In the genomic region with DNA sequence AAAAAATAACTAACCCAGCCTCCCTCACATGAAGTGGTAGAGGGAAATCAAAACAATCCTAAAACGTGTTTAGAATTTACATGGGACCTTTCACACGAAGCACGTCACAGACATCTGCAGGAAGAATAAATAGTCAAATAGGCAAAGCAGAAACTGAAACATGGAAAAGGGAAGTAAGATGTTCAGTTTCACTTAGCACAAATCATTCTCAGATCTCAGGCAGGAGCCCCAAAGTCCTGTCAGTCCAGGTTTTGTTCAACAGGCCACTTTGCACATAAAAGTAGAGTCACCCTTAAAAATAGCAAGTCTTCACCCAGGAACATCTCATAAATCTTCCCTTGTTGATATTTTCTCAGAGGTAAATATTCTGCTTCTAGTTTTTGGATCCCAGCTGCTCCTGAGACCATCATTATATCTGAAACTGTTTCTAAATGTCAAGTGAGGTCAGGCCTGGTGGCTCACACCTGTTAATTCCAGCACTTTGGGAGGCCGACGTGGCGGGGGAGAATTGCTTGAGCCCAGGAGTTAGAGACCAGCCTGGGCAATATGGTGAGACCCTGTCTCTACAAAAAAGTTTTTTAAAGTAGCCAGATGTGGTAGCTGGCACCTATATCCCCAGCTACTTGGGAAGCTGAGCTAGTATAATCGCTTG, we compare ENCODE assay signal across 9 cellular contexts. TPM values are rescaled to one million over a fixed set of nuclear protein-coding genes. Genes with fewer than 3 reads are reported as not detected.
DNase-seq lines count a peak whose midpoint lies in the region; ATAC-seq lines count a peak whose summit lies in the region.
"Had no signal": no experiment of that assay in that cellular context is flagged by ENCODE, and none has a peak within 500 bp of the region (broad histone marks: within the 10 kb centered on the region; RNA-seq: fewer than 3 reads in every experiment).

No MANE protein-coding gene starts in this region.

- H3K27ac ChIP-seq in GM23248, result no peak overlapping the region
- peak overlapping the region; percentile 39 to 90 for H3K27ac ChIP-seq in mucosa of rectum (ENCODE audit: low read depth in 2 of 2, low read length in 2 of 2)
- H3K27ac ChIP-seq in right cardiac atrium (ENCODE audit: low read length), result no peak overlapping the region

- H3K79me2 ChIP-seq in GM23248 (ENCODE audit: insufficient read depth), result peaks cover 50% of the 10 kb centered on the region

- DNase-seq in GM23248 (no peak), NCI-H526 treated with DMSO at 0.1 percent for 48 hours (lab: John Stamatoyannopoulos, UW) (peak; percentile 15), Ammon's horn (ENCODE audit: low spot score) (no peak), NCI-H345 (lab: John Stamatoyannopoulos, UW) (no peak), DMS153 treated with DMSO at 0.1 percent for 48 hours (lab: John Stamatoyannopoulos, UW; ENCODE audit: unreplicated experiment) (no peak), right cardiac atrium (no peak)

- H3K36me3 ChIP-seq in GM23248 (ENCODE audit: low read depth) (no peaks in the 10 kb centered on the region), mucosa of rectum (ENCODE audit: control insufficient read depth in 2 of 2, insufficient read depth in 2 of 2, low read length in 2 of 2) (no peaks in the 10 kb centered on the region)

- H4K20me1 ChIP-seq in GM23248 (ENCODE audit: insufficient read depth), result no peaks in the 10 kb centered on the region

- H2AFZ ChIP-seq in GM23248, result no peak overlapping the region

- in situ Hi-C loops in GM23248 (cut with MboI), result no loop called here

- H3K27me3 ChIP-seq in GM23248 (replicated peaks; ENCODE audit: insufficient read depth) (no peaks in the 10 kb centered on the region), mucosa of rectum (ENCODE audit: control insufficient read depth in 2 of 2, insufficient read depth in 2 of 2, low read length in 2 of 2) (no peaks in the 10 kb centered on the region), right cardiac atrium (ENCODE audit: control insufficient read depth, insufficient read depth) (no peaks in the 10 kb centered on the region)

- H3K4me3 ChIP-seq in GM23248 (no peak overlapping the region), mucosa of rectum (ENCODE audit: low read length in 2 of 2) (peak overlapping the region in 1 of 2 donors; percentile 14), right cardiac atrium (ENCODE audit: low read length) (no peak overlapping the region)

- H3K4me1 ChIP-seq in GM23248 (ENCODE audit: insufficient read depth) (peaks cover 18% of the 10 kb centered on the region), mucosa of rectum (ENCODE audit: control insufficient read depth in 2 of 2, insufficient read depth in 2 of 2, low read length in 2 of 2) (peaks cover 8 to 17% of the 10 kb centered on the region in 2 donors), right cardiac atrium (ENCODE audit: control insufficient read depth, insufficient read depth, low read length) (peaks cover 2% of the 10 kb centered on the region)

- WGBS in GM23248 (ENCODE audit: low coverage in 1 of 2, low lambda C conversion rate in 2 of 2, missing lambda C conversion rate in 2 of 2), 2 experiments, result 98% methylated on average over 7 of the region's 7 CpGs
- WGBS in right cardiac atrium, result 86% methylated on average over 7 of the region's 7 CpGs

- H3K9ac ChIP-seq in GM23248, result no peak overlapping the region
- H3K9ac ChIP-seq in mucosa of rectum (ENCODE audit: low read depth in 1 of 2, low read length in 2 of 2), result no peak overlapping the region

- H3F3A ChIP-seq in GM23248 (ENCODE audit: insufficient read depth), result peaks cover 12% of the 10 kb centered on the region; the same call in 1 of the 2 replicates

- H3K9me3 ChIP-seq in GM23248 (ENCODE audit: low read depth), result no peaks in the 10 kb centered on the region
- no peaks in the 10 kb centered on the region for H3K9me3 ChIP-seq in mucosa of rectum (ENCODE audit: control insufficient read depth in 2 of 2, low read length in 2 of 2)
- H3K9me3 ChIP-seq in right cardiac atrium (ENCODE audit: control insufficient read depth, low read length), result no peaks in the 10 kb centered on the region

- ATAC-seq in GM18511 (IDR thresholded peaks at IDR 0.05; ENCODE audit: unreplicated experiment) (peak; percentile 46), right cardiac atrium (no peak)
- ATAC-seq: Panc1 had no signal

- H3K4me2 ChIP-seq in GM23248 (ENCODE audit: unreplicated experiment), result peak overlapping the region; percentile 89

- H3K9me2 ChIP-seq in GM23248 (ENCODE audit: insufficient read depth), result no peaks in the 10 kb centered on the region

- intact Hi-C loops in right cardiac atrium (cut with DNase I), result no loop called here

RNA-seq across cellular contexts. Expression of a gene that starts 1.9 kb away (rescaled TPM):
- total RNA-seq in GM23248 (2014; rRNA removed; shearing (Covaris generic)), result 16.3 and 18.4 TPM in 2 replicates
- polyA plus RNA-seq in GM23248 (2016; fragmentation: Nextera tagmentation; extraction: Ambion mirVana) (10.5 and 11.1 TPM in 2 replicates), right cardiac atrium (13.4 TPM)
- 10 to 100 TPM; 17.7 to 21.1 (median 19.7) TPM for total RNA-seq in right cardiac atrium

RNA-seq across cellular contexts. Expression of a gene that starts 14.9 kb away (rescaled TPM):
- 42.0 and 71.5 TPM in 2 replicates for total RNA-seq in GM23248 (2014; rRNA removed; shearing (Covaris generic))
- polyA plus RNA-seq in GM23248 (2016; fragmentation: Nextera tagmentation; extraction: Ambion mirVana), result 90.4 and 91.8 TPM in 2 replicates
- total RNA-seq in right cardiac atrium, result 10 to 100 TPM; 50.1 to 61.0 (median 58.2) TPM
- 17.2 TPM for polyA plus RNA-seq in right cardiac atrium

RNA-seq across cellular contexts. Expression of a gene that starts 56.3 kb away (rescaled TPM):
- 20.9 and 28.7 TPM in 2 replicates for total RNA-seq in GM23248 (2014; rRNA removed; shearing (Covaris generic))
- 20.2 and 24.1 TPM in 2 replicates for polyA plus RNA-seq in GM23248 (2016; fragmentation: Nextera tagmentation; extraction: Ambion mirVana)
- 10 to 100 TPM; 23.1 to 27.0 (median 25.1) TPM for total RNA-seq in right cardiac atrium
- 16.3 TPM for polyA plus RNA-seq in right cardiac atrium

Comparison
In these comparisons a context has a peak if more than half of its experiments do, and no peak if none do; other contexts are left out.
1. H3K27ac ChIP-seq: peak in mucosa of rectum (2 of 2); none in GM23248 (single experiment) and right cardiac atrium (single experiment).